Comparison of ENCODE assay signal across 14 cellular contexts in the genomic region with DNA sequence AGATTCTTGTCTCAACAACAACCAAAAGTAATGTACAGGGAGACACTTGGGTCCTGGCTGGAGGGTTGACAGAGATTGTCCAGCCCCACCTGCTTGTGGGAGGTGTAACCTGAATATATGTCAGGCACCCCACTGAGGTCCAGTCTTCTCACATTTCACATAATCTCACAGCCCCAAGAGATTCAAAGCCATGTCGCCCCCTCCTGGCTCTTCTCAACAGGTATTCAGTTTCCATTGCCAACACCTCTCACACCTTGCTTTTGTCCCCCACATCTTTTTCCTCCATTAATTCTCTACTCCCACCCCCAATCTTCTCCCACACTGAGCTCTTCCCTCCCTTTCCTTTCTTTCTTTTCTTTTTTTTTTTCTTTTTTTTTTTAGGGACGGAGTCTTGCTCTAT. TPM values are rescaled to one million over a fixed set of nuclear protein-coding genes. Genes with fewer than 3 reads are reported as not detected.
DNase-seq lines count a peak whose midpoint lies in the region; ATAC-seq and TF ChIP-seq lines count a peak whose summit lies in the region.
"Had no signal": no experiment of that assay in that cellular context is flagged by ENCODE, and none has a peak within 500 bp of the region (broad histone marks: within the 10 kb centered on the region; RNA-seq: fewer than 3 reads in every experiment).

No MANE protein-coding gene starts in this region.

- TF ChIP-seq CTCF in MCF 10A (IDR thresholded peaks at IDR 0.05; ENCODE audit: unreplicated experiment): no peak
- peak in 1 of 2 donors; percentile 37 for TF ChIP-seq CTCF in mammary epithelial cell (conservative IDR thresholded peaks at IDR 0.05 in 1 of 2, IDR thresholded peaks at IDR 0.05 in 1 of 2; ENCODE audit: extremely low read depth in 1 of 2, insufficient read depth in 1 of 2, low read depth in 1 of 2, low read length in 2 of 2)
- TF ChIP-seq CTCF in WTC11 (IDR thresholded peaks at IDR 0.05): no peak

- H3K9ac ChIP-seq in mammary epithelial cell (ENCODE audit: insufficient read depth, low read length): no peak overlapping the region
- H3K9ac ChIP-seq in neuronal stem cell (ENCODE audit: low read depth, low read length, poor library complexity): no peak overlapping the region
- H3K9ac ChIP-seq: BLaER1 treated with 17β-estradiol and CSF1 and Interleukin-3, amounts not matched to agents 10 nM and 100 nM had no signal

- H3K27me3 Mint-ChIP-seq in MCF 10A (ENCODE audit: insufficient read depth, unreplicated experiment) (peaks cover 61% of the 10 kb centered on the region), WTC11 (ENCODE audit: low read depth) (no peaks in the 10 kb centered on the region)

- no peaks in the 10 kb centered on the region for H3K36me3 ChIP-seq in mammary epithelial cell (ENCODE audit: insufficient read depth, low read length)
- peaks cover 1 to 3% of the 10 kb centered on the region in 2 donors for H3K36me3 ChIP-seq in neuronal stem cell (replicated peaks in 1 of 2; ENCODE audit: control insufficient read depth in 2 of 2, insufficient read depth in 2 of 2, low read length in 2 of 2)
- H3K36me3 ChIP-seq in HAP-1 (replicated peaks): no peaks in the 10 kb centered on the region
- H3K36me3 ChIP-seq: BLaER1 treated with 17β-estradiol and CSF1 and Interleukin-3, amounts not matched to agents 10 nM and 100 nM had no signal

- H2BK15ac ChIP-seq in neuronal stem cell (ENCODE audit: low read length): no peak overlapping the region

- POLR2A ChIA-PET in MCF 10A (lab: Yijun Ruan, JAX): no interaction called here
- POLR2A ChIA-PET in WTC11 (lab: Charles Lee): no interaction called here

- H2BK120ac ChIP-seq in neuronal stem cell (ENCODE audit: low read depth, low read length): no peak overlapping the region

- H2BK12ac ChIP-seq in neuronal stem cell (ENCODE audit: low read length): no peak overlapping the region

- no peak overlapping the region for H3K4me2 ChIP-seq in mammary epithelial cell (ENCODE audit: insufficient read depth, low read depth, low read length)
- H3K4me2 ChIP-seq in neuronal stem cell (ENCODE audit: insufficient read depth, low read length, poor library complexity, severe bottlenecking): no peak overlapping the region
- H3K4me2 ChIP-seq: BLaER1 treated with 17β-estradiol and CSF1 and Interleukin-3, amounts not matched to agents 10 nM and 100 nM had no signal

- H3K79me1 ChIP-seq in neuronal stem cell (ENCODE audit: low read depth, low read length): no peaks in the 10 kb centered on the region

- dilution Hi-C loops in mammary epithelial cell (cut with HindIII; ENCODE audit: low sequenced_read_pairs): no loop called here

- H4K20me1 ChIP-seq in mammary epithelial cell (ENCODE audit: insufficient read depth, low read length): no peaks in the 10 kb centered on the region

- H3K27ac ChIP-seq in mammary epithelial cell (ENCODE audit: insufficient read depth, low read depth, low read length): no peak overlapping the region
- H3K27ac ChIP-seq in neuronal stem cell (replicated peaks; ENCODE audit: low read length): no peak overlapping the region
- H3K27ac ChIP-seq: BLaER1 treated with 17β-estradiol and CSF1 and Interleukin-3, amounts not matched to agents 10 nM and 100 nM; psoas muscle had no signal

- in situ Hi-C loops in mammary epithelial cell (cut with MboI; ENCODE audit: low sequenced_read_pairs in 2 of 2): no loop called here
- in situ Hi-C loops in HAP-1 (cut with MboI; ENCODE audit: low sequenced_read_pairs): no loop called here

- H3K27me3 ChIP-seq in mammary epithelial cell (ENCODE audit: insufficient read depth, low read length) (peaks cover 6% of the 10 kb centered on the region), neuronal stem cell (ENCODE audit: control insufficient read depth in 3 of 3, insufficient read depth in 3 of 3, low read depth in 1 of 3, low read length in 3 of 3) (peaks cover 0 to 13% (median 0%) of the 10 kb centered on the region in 3 experiments), HAP-1 (ENCODE audit: low read depth) (peaks cover 25% of the 10 kb centered on the region)

- peaks cover 2% of the 10 kb centered on the region for H3K9me3 Mint-ChIP-seq in MCF 10A (ENCODE audit: unreplicated experiment)
- H3K9me3 Mint-ChIP-seq in WTC11: peaks cover 4% of the 10 kb centered on the region

- CTCF ChIA-PET in MCF 10A (lab: Yijun Ruan, JAX): interaction anchor here (0.6 kb wide), 1 partner anchor 24 kb away, joined by 4 read pairs; no protein-coding TSS in a partner anchor
- CTCF ChIA-PET in mammary epithelial cell (lab: Charles Lee; ENCODE audit: low non-redundant PET): no interaction called here
- CTCF ChIA-PET in WTC11 (lab: Charles Lee): interaction anchor here (0.6 to 2.9 kb wide), 12 partner anchors 9 to 557 kb away, joined by 3 to 11 read pairs (median 4); no protein-coding TSS in a partner anchor

- H4K91ac ChIP-seq in neuronal stem cell (ENCODE audit: low read depth, low read length, poor library complexity): no peak overlapping the region

- no peaks in the 10 kb centered on the region for H3K36me3 Mint-ChIP-seq in MCF 10A (ENCODE audit: insufficient read depth, unreplicated experiment)
- H3K36me3 Mint-ChIP-seq in WTC11: peaks cover 8% of the 10 kb centered on the region

- H3K4me1 ChIP-seq in mammary epithelial cell (ENCODE audit: insufficient read depth, low read length) (peaks cover 4% of the 10 kb centered on the region), neuronal stem cell (ENCODE audit: control insufficient read depth in 2 of 2, insufficient read depth in 1 of 2, low read depth in 1 of 2, low read length in 2 of 2) (peaks cover 5 to 10% of the 10 kb centered on the region in 2 donors), HAP-1 (no peaks in the 10 kb centered on the region)

- H3K4me3 Mint-ChIP-seq in MCF 10A (ENCODE audit: unreplicated experiment): no peak overlapping the region
- H3K4me3 Mint-ChIP-seq in WTC11: no peak overlapping the region

- no peaks in the 10 kb centered on the region for H3K79me2 ChIP-seq in mammary epithelial cell (ENCODE audit: insufficient read depth, low read length)

- ATAC-seq in WTC11 (no peak), HG02571 (IDR thresholded peaks at IDR 0.05; ENCODE audit: unreplicated experiment) (no peak)
- ATAC-seq: mucosa of descending colon, psoas muscle had no signal

- H3K4me3 ChIP-seq in mammary epithelial cell (replicated peaks in 1 of 3; ENCODE audit: insufficient read depth in 1 of 3, low read depth in 2 of 3, low read length in 3 of 3) (no peak overlapping the region), neuronal stem cell (ENCODE audit: low read length in 2 of 2) (no peak overlapping the region), HAP-1 (no peak overlapping the region)
- H3K4me3 ChIP-seq: BLaER1 treated with 17β-estradiol and CSF1 and Interleukin-3, amounts not matched to agents 10 nM and 100 nM; mucosa of descending colon; psoas muscle had no signal

- no peak overlapping the region for H3K18ac ChIP-seq in neuronal stem cell (ENCODE audit: low read length)

- no peak for TF ChIP-seq EP300 in Ishikawa (IDR thresholded peaks at IDR 0.05; ENCODE audit: borderline replicate concordance)

- intact Hi-C loops in MCF 10A (cut with micrococcal nuclease) (no loop called here), mammary epithelial cell (cut with micrococcal nuclease) (no loop called here)

- WGBS in mammary epithelial cell (ENCODE audit: low coverage, missing lambda C conversion rate): 28% methylated on average over 2 of the region's 2 CpGs
- WGBS in neuronal stem cell (ENCODE audit: extremely low coverage in 2 of 2, insufficient read length in 2 of 2, insufficient replicate concordance in 1 of 2), 2 donors: no CpG with 5 or more reads among the region's 2 CpGs

- peak; percentile 56 for DNase-seq in MCF 10A (ENCODE audit: unreplicated experiment)
- DNase-seq in mammary epithelial cell: no peak
- DNase-seq in WTC11 (ENCODE audit: low spot score): peak; percentile 45
- no peak for DNase-seq in neuronal stem cell (ENCODE audit: low spot score)
- DNase-seq in HAP-1 (ENCODE audit: low spot score in 2 of 2): no peak
- DNase-seq in activated CD4-positive, CD25-positive, alpha-beta regulatory T cell treated with anti-CD3 and anti-CD28 coated beads, Interleukin-2, amount 50 U/mL, for 72 hours: no peak
- DNase-seq: NCI-H1694; psoas muscle; stimulated activated CD4-positive, alpha-beta T cell treated with anti-CD3 and anti-CD28 coated beads, Interleukin-2, amount 100 ng/mL, for 48 hours; stimulated activated naive CD4-positive, alpha-beta T cell treated with Interleukin-2 at 50 U/mL for 16 hours had no signal

- H3K4me1 Mint-ChIP-seq in MCF 10A (ENCODE audit: insufficient read depth, unreplicated experiment): peaks cover 5% of the 10 kb centered on the region
- peaks cover 34% of the 10 kb centered on the region for H3K4me1 Mint-ChIP-seq in WTC11

- H4K8ac ChIP-seq in neuronal stem cell (ENCODE audit: low read depth, low read length): peak overlapping the region; percentile 57

- no peak overlapping the region for H3K27ac Mint-ChIP-seq in MCF 10A (ENCODE audit: low read depth, unreplicated experiment)
- no peak overlapping the region for H3K27ac Mint-ChIP-seq in WTC11

- H2BK5ac ChIP-seq in neuronal stem cell (ENCODE audit: low read length): no peak overlapping the region

- H2AFZ ChIP-seq in mammary epithelial cell (ENCODE audit: low read depth, low read length) (no peak overlapping the region), neuronal stem cell (ENCODE audit: low read length) (no peak overlapping the region)

- H3K23ac ChIP-seq in neuronal stem cell (ENCODE audit: low read depth, low read length, poor library complexity): no peak overlapping the region

- BruUV-seq in MCF 10A (replicated peaks; lab: Mats Ljungman, UMichigan) (no TSS peak), mammary epithelial cell (replicated peaks; lab: Mats Ljungman, UMichigan) (no TSS peak)

- H3K9me3 ChIP-seq in mammary epithelial cell (replicated peaks; ENCODE audit: insufficient read depth, low read length) (no peaks in the 10 kb centered on the region), neuronal stem cell (replicated peaks in 1 of 2; ENCODE audit: control insufficient read depth in 2 of 2, insufficient read depth in 1 of 2, low read depth in 1 of 2, low read length in 2 of 2) (no peaks in the 10 kb centered on the region), HAP-1 (no peaks in the 10 kb centered on the region)
- H3K9me3 ChIP-seq: BLaER1 treated with 17β-estradiol and CSF1 and Interleukin-3, amounts not matched to agents 10 nM and 100 nM; mucosa of descending colon; psoas muscle had no signal

- H2AK5ac ChIP-seq in neuronal stem cell (ENCODE audit: low read depth, low read length): no peak overlapping the region

- TF ChIP-seq RAD21 in Ishikawa (IDR thresholded peaks at IDR 0.05; ENCODE audit: low read depth): peak; percentile 67

- no peak overlapping the region for H3K14ac ChIP-seq in neuronal stem cell (ENCODE audit: low read length)

- no peak overlapping the region for H3K4ac ChIP-seq in neuronal stem cell (ENCODE audit: low read length)

RNA-seq across cellular contexts. Expression of gene UNC13A, which starts 11.2 kb away (rescaled TPM):
- 0.15 and 0.21 TPM in 2 replicates for total RNA-seq in MCF 10A (2022)
- under 1 TPM in 1 of 2 donors, not detected in 1; 0.73 TPM for total RNA-seq in mammary epithelial cell
- polyA plus RNA-seq in mammary epithelial cell: 0.05 TPM
- 0.57 TPM for polyA minus RNA-seq in mammary epithelial cell
- total RNA-seq in WTC11 (2021): 40.7 to 42.9 TPM (median 41.1 TPM) in 3 replicates
- 0.11 TPM for polyA plus RNA-seq in neuronal stem cell (2013, experiment 1 of 2)
- polyA plus RNA-seq in neuronal stem cell (2013, experiment 2 of 2): 0.10 TPM

RNA-seq across cellular contexts. Expression of gene MAP1S, which starts 42.3 kb away (rescaled TPM):
- total RNA-seq in MCF 10A (2022) (47.1 and 58.3 TPM in 2 replicates), mammary epithelial cell (10 to 100 TPM; 15.3 to 50.5 TPM), WTC11 (2021) (115 to 124 TPM (median 120 TPM) in 3 replicates)
- 14.0 TPM for polyA plus RNA-seq in mammary epithelial cell
- 106 TPM for polyA minus RNA-seq in mammary epithelial cell
- polyA plus RNA-seq in neuronal stem cell (2013, experiment 1 of 2): 35.5 TPM
- 35.9 TPM for polyA plus RNA-seq in neuronal stem cell (2013, experiment 2 of 2)

Comparison
In these comparisons a context has a peak if more than half of its experiments do, and no peak if none do; other contexts are left out.
1. DNase-seq: peak in MCF 10A (single experiment) and WTC11 (single experiment); none in mammary epithelial cell (single experiment), neuronal stem cell (single experiment), HAP-1 (0 of 2) and activated CD4-positive, CD25-positive, alpha-beta regulatory T cell treated with anti-CD3 and anti-CD28 coated beads, Interleukin-2, amount 50 U/mL, for 72 hours (single experiment).
2. RNA of gene UNC13A, which starts 11.2 kb away (total RNA-seq): 40.7 to 42.9 TPM in WTC11; 0.73 TPM in mammary epithelial cell and 0.15 to 0.21 TPM in MCF 10A; every median in the first group is over 10 times any median in the second.